ENCODE assay signal across 10 cellular contexts in genomic region chr7:139094596-139094995, GRCh38. TPM values are rescaled to one million over a fixed set of nuclear protein-coding genes. Genes with fewer than 3 reads are reported as not detected.
DNase-seq lines count a peak whose midpoint lies in the region; ATAC-seq and TF ChIP-seq lines count a peak whose summit lies in the region.
"Had no signal": no experiment of that assay in that cellular context is flagged by ENCODE, and none has a peak within 500 bp of the region (broad histone marks: within the 10 kb centered on the region; RNA-seq: fewer than 3 reads in every experiment).

No MANE protein-coding gene starts in this region.

- H3K4me3 Mint-ChIP-seq in activated CD4-positive, alpha-beta T cell treated with anti-CD3 and anti-CD28 coated beads, Interleukin-2, amount 10 ng/mL, durations not matched to agents 7 days and 5 days, result peak overlapping the region; percentile 75
- H3K4me3 Mint-ChIP-seq in stimulated activated naive CD8-positive, alpha-beta T cell treated with anti-CD3 and anti-CD28 coated beads, Interleukin-15, amount 100 ng/mL, for 72 hours, result peak overlapping the region; percentile 84 to 91

- TF ChIP-seq POLR2A in Peyer's patch (IDR thresholded peaks at IDR 0.05) (no peak), body of pancreas (IDR thresholded peaks at IDR 0.05) (no peak)

- peak; percentile 37 for DNase-seq in activated CD4-positive, alpha-beta T cell treated with anti-CD3 and anti-CD28 coated beads, Interleukin-2, amount 10 ng/mL, durations not matched to agents 7 days and 5 days
- DNase-seq in activated CD4-positive, alpha-beta T cell treated with anti-CD3 and anti-CD28 coated beads for 48 hours, result no peak
- DNase-seq in Peyer's patch (peak in 1 of 3 donors; percentile 25), fibroblast of peridontal ligament (ENCODE audit: extremely low read depth) (peak; percentile 52), NCI-H524 treated with DMSO at 0.1 percent for 48 hours (lab: John Stamatoyannopoulos, UW) (no peak), GM20000 (ENCODE audit: low spot score) (no peak), body of pancreas (no peak)
- DNase-seq in stimulated activated naive CD8-positive, alpha-beta T cell treated with anti-CD3 and anti-CD28 coated beads, Interleukin-15, amount 100 ng/mL, for 72 hours, result no peak
- DNase-seq: kidney glomerular epithelial cell, NCI-H187 treated with DMSO at 0.1 percent for 48 hours had no signal

- peaks cover 89% of the 10 kb centered on the region for H3K4me1 Mint-ChIP-seq in activated CD4-positive, alpha-beta T cell treated with anti-CD3 and anti-CD28 coated beads, Interleukin-2, amount 10 ng/mL, durations not matched to agents 7 days and 5 days
- H3K4me1 Mint-ChIP-seq in stimulated activated naive CD8-positive, alpha-beta T cell treated with anti-CD3 and anti-CD28 coated beads, Interleukin-15, amount 100 ng/mL, for 72 hours, result peaks cover 93% of the 10 kb centered on the region

- H3K4me1 ChIP-seq in Peyer's patch (peaks cover 0 to 19% (median 7%) of the 10 kb centered on the region in 4 donors), body of pancreas (peaks cover 21% of the 10 kb centered on the region)

- ATAC-seq in stimulated activated naive CD8-positive, alpha-beta T cell treated with anti-CD3 and anti-CD28 coated beads, Interleukin-15, amount 100 ng/mL, for 72 hours, result peak; percentile 22
- ATAC-seq in body of pancreas, result no peak

- H3K27me3 Mint-ChIP-seq in activated CD4-positive, alpha-beta T cell treated with anti-CD3 and anti-CD28 coated beads, Interleukin-2, amount 10 ng/mL, durations not matched to agents 7 days and 5 days, result no peaks in the 10 kb centered on the region
- no peaks in the 10 kb centered on the region for H3K27me3 Mint-ChIP-seq in stimulated activated naive CD8-positive, alpha-beta T cell treated with anti-CD3 and anti-CD28 coated beads, Interleukin-15, amount 100 ng/mL, for 72 hours

- H3K36me3 ChIP-seq in Peyer's patch (peaks cover 0 to 9% (median 0%) of the 10 kb centered on the region in 3 donors), body of pancreas (replicated peaks in 1 of 2; ENCODE audit: insufficient read depth in 1 of 2, low read depth in 2 of 2) (no peaks in the 10 kb centered on the region)

- H3K9me3 ChIP-seq in Peyer's patch, result no peaks in the 10 kb centered on the region
- H3K9me3 ChIP-seq in body of pancreas, result no peaks in the 10 kb centered on the region

- H3K27ac ChIP-seq in Peyer's patch (peak overlapping the region; percentile 51 to 79 (median 60)), body of pancreas (no peak overlapping the region)

- CTCF ChIA-PET in activated CD4-positive, alpha-beta T cell treated with anti-CD3 and anti-CD28 coated beads, Interleukin-2, amount 10 ng/mL, durations not matched to agents 7 days and 5 days (lab: Charles Lee), result interaction anchor here (0.6 to 3.3 kb wide), 24 partner anchors 9 to 442 kb away, joined by 3 to 19 read pairs (median 4); no protein-coding TSS in a partner anchor

- H3K4me3 ChIP-seq in Peyer's patch, result peak overlapping the region in 3 of 4 donors; percentile 6 to 18 (median 8)
- H3K4me3 ChIP-seq in body of pancreas, result no peak overlapping the region

- no peaks in the 10 kb centered on the region for H3K27me3 ChIP-seq in Peyer's patch
- H3K27me3 ChIP-seq in body of pancreas, result no peaks in the 10 kb centered on the region

- no peak for TF ChIP-seq CTCF in Peyer's patch (IDR thresholded peaks at IDR 0.05)
- no peak for TF ChIP-seq CTCF in GM20000 (IDR thresholded peaks at IDR 0.05; ENCODE audit: extremely low read depth, missing control alignments)
- TF ChIP-seq CTCF in body of pancreas (IDR thresholded peaks at IDR 0.05), result no peak

- POLR2A ChIA-PET in activated CD4-positive, alpha-beta T cell treated with anti-CD3 and anti-CD28 coated beads, Interleukin-2, amount 10 ng/mL, durations not matched to agents 7 days and 5 days (lab: Charles Lee), result interaction anchor here (0.9 to 2.5 kb wide), 4 partner anchors 10 to 39 kb away, joined by 3 to 24 read pairs (median 7); a partner anchor contains a TSS

- 75 to 80% methylated on average over 6 to 9 of the region's 9 CpGs for WGBS in body of pancreas, 2 donors

- intact Hi-C loops in body of pancreas (cut with DNase I), result no loop called here

- H3K27ac Mint-ChIP-seq in activated CD4-positive, alpha-beta T cell treated with anti-CD3 and anti-CD28 coated beads, Interleukin-2, amount 10 ng/mL, durations not matched to agents 7 days and 5 days, result peak overlapping the region; percentile 91
- peak overlapping the region; percentile 91 to 97 for H3K27ac Mint-ChIP-seq in stimulated activated naive CD8-positive, alpha-beta T cell treated with anti-CD3 and anti-CD28 coated beads, Interleukin-15, amount 100 ng/mL, for 72 hours

- H3K9me3 Mint-ChIP-seq in activated CD4-positive, alpha-beta T cell treated with anti-CD3 and anti-CD28 coated beads, Interleukin-2, amount 10 ng/mL, durations not matched to agents 7 days and 5 days, result no peaks in the 10 kb centered on the region
- no peaks in the 10 kb centered on the region for H3K9me3 Mint-ChIP-seq in stimulated activated naive CD8-positive, alpha-beta T cell treated with anti-CD3 and anti-CD28 coated beads, Interleukin-15, amount 100 ng/mL, for 72 hours

- peaks cover 84% of the 10 kb centered on the region for H3K36me3 Mint-ChIP-seq in activated CD4-positive, alpha-beta T cell treated with anti-CD3 and anti-CD28 coated beads, Interleukin-2, amount 10 ng/mL, durations not matched to agents 7 days and 5 days (ENCODE audit: low read depth)

RNA-seq across cellular contexts. Expression of gene ZC3HAV1, which starts 14.9 kb away (rescaled TPM):
- 100 to 1,000 TPM; 124 to 129 TPM for total RNA-seq in activated CD4-positive, alpha-beta T cell treated with anti-CD3 and anti-CD28 coated beads, Interleukin-2, amount 10 ng/mL, durations not matched to agents 7 days and 5 days
- total RNA-seq in Peyer's patch (10 to 100 TPM; 23.5 to 42.1 (median 32.7) TPM), body of pancreas (10 to 100 TPM; 13.5 to 14.5 TPM)

RNA-seq across cellular contexts. Expression of gene ZC3HAV1L, which starts 58.8 kb away (rescaled TPM):
- 10 to 100 TPM; 14.9 to 16.5 TPM for total RNA-seq in activated CD4-positive, alpha-beta T cell treated with anti-CD3 and anti-CD28 coated beads, Interleukin-2, amount 10 ng/mL, durations not matched to agents 7 days and 5 days
- total RNA-seq in Peyer's patch (10 to 100 TPM in 3 of 4 donors, 1 to 10 TPM in 1; 7.7 to 25.6 (median 13.6) TPM), body of pancreas (10 to 100 TPM in 1 of 2 donors, 1 to 10 TPM in 1; 6.2 to 20.8 TPM)

Comparison
In these comparisons a context has a peak if more than half of its experiments do, and no peak if none do; other contexts are left out.
1. DNase-seq: peak in activated CD4-positive, alpha-beta T cell treated with anti-CD3 and anti-CD28 coated beads, Interleukin-2, amount 10 ng/mL, durations not matched to agents 7 days and 5 days (single experiment) and fibroblast of peridontal ligament (single experiment); none in activated CD4-positive, alpha-beta T cell treated with anti-CD3 and anti-CD28 coated beads for 48 hours (single experiment), stimulated activated naive CD8-positive, alpha-beta T cell treated with anti-CD3 and anti-CD28 coated beads, Interleukin-15, amount 100 ng/mL, for 72 hours (0 of 2), NCI-H524 treated with DMSO at 0.1 percent for 48 hours (single experiment), GM20000 (single experiment) and body of pancreas (0 of 4).
2. H3K27ac ChIP-seq: peak in Peyer's patch (4 of 4); none in body of pancreas (0 of 4).
3. H3K4me3 ChIP-seq: peak in Peyer's patch (3 of 4); none in body of pancreas (0 of 2).